ENCODE assay signal across 29 cellular contexts in the genomic region with DNA sequence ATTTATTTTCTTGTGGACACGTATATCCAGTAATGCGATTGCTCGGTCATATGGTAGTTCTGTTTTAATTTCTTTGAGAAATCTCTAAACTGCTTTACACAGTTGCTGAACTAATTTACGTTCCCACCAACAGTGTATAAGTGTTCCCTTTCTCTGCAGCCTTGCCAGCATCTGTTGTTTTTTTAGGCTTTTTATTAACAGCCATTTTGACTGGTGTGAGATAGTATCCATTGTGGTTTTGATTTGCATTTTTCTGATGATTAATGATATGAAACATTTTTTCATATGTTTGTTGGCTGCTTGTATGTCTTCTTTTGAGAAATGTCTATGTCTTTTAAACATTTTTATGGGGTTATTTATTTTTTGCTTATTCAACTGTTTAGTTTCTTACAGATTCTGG.
"Had no signal": no experiment of that assay in that cellular context is flagged by ENCODE, and none has a peak within 500 bp of the region (broad histone marks: within the 10 kb centered on the region; RNA-seq: fewer than 3 reads in every experiment).

No MANE protein-coding gene starts in this region.

- H3K4me1 ChIP-seq: pancreas, psoas muscle, right lobe of liver, suprapubic skin, testis, tibial artery, upper lobe of right lung had no signal

- H3K4me2 ChIP-seq: smooth muscle cell had no signal

- H3K4me3 ChIP-seq: pancreas, psoas muscle, right lobe of liver, sigmoid colon, skin epidermis, smooth muscle cell, spleen, suprapubic skin, testis, tibial artery, transverse colon, upper lobe of right lung, vagina had no signal

- H3K36me3 ChIP-seq: neutrophil, pancreas, right lobe of liver, sigmoid colon, spleen, suprapubic skin, tibial artery, transverse colon, upper lobe of right lung, vagina had no signal

- H3K9me3 ChIP-seq: neutrophil, pancreas, psoas muscle, right lobe of liver, sigmoid colon, spleen, suprapubic skin, testis, tibial artery, transverse colon, upper lobe of right lung, vagina had no signal

- H3K27ac ChIP-seq: neutrophil, pancreas, psoas muscle, right lobe of liver, sigmoid colon, skin epidermis, spleen, suprapubic skin, testis, tibial artery, transverse colon, upper lobe of right lung, vagina had no signal

- DNase-seq: naive thymus-derived CD8-positive, alpha-beta T cell; nephron progenitor cell; nucleus accumbens; pancreas; psoas muscle; right cardiac atrium; right lobe of liver; sigmoid colon; spleen; stimulated activated CD4-positive, alpha-beta T cell treated with anti-CD3 and anti-CD28 coated beads, Interleukin-12 subunit alpha, Interleukin-12 subunit beta, amount 100 ng/mL, for 4 hours; stimulated activated CD4-positive, alpha-beta T cell treated with anti-CD3 and anti-CD28 coated beads, Interleukin-1b, Interleukin-23, amount 100 ng/mL, for 48 hours; stimulated activated CD4-positive, alpha-beta T cell treated with anti-CD3 and anti-CD28 coated beads, Interleukin-4, amount 100 ng/mL, for 1 hour; stimulated activated CD4-positive, alpha-beta T cell treated with anti-CD3 and anti-CD28 coated beads, Interleukin-4, amount 100 ng/mL, for 4 hours; stimulated activated CD8-positive, alpha-beta memory T cell treated with anti-CD3 and anti-CD28 coated beads, Interleukin-4, amount 100 ng/mL, for 48 hours; stimulated activated naive CD4-positive, alpha-beta T cell; stimulated activated naive CD8-positive, alpha-beta T cell treated with anti-CD3 and anti-CD28 coated beads, Interleukin-15, amount 100 ng/mL, for 72 hours; stimulated activated naive CD8-positive, alpha-beta T cell treated with anti-CD3 and anti-CD28 coated beads, Interleukin-15, Interleukin-2, amounts not matched to agents 100 U/mL and 50 U/mL, for 24 hours; substantia nigra; testis; tibial artery; transverse colon; upper lobe of right lung had no signal

- H3K27me3 ChIP-seq: neutrophil, pancreas, right lobe of liver, sigmoid colon, suprapubic skin, testis, tibial artery, transverse colon, upper lobe of right lung, vagina had no signal

- ATAC-seq: naive thymus-derived CD8-positive, alpha-beta T cell; natural killer cell treated with Interleukin-12 subunit alpha and Interleukin-12 subunit beta and Interleukin-15 and Interleukin-18, amount 100 ng/mL, for 72 hours; pancreas; psoas muscle; right cardiac atrium; right lobe of liver; stimulated activated memory B cell treated with anti-CD40 and anti-IgM and Interleukin-4, amounts not matched to agents 10 μg/mL and 1 μg/mL and 100 μg/mL, for 72 hours; stimulated activated naive CD8-positive, alpha-beta T cell treated with anti-CD3 and anti-CD28 coated beads, Interleukin-15, amount 100 ng/mL, for 72 hours; stimulated activated naive CD8-positive, alpha-beta T cell treated with anti-CD3 and anti-CD28 coated beads, Interleukin-15, Interleukin-2, amounts not matched to agents 100 U/mL and 50 U/mL, for 24 hours; upper lobe of right lung had no signal
